Comparison of ENCODE assay signal across 11 cellular contexts in the genomic region with DNA sequence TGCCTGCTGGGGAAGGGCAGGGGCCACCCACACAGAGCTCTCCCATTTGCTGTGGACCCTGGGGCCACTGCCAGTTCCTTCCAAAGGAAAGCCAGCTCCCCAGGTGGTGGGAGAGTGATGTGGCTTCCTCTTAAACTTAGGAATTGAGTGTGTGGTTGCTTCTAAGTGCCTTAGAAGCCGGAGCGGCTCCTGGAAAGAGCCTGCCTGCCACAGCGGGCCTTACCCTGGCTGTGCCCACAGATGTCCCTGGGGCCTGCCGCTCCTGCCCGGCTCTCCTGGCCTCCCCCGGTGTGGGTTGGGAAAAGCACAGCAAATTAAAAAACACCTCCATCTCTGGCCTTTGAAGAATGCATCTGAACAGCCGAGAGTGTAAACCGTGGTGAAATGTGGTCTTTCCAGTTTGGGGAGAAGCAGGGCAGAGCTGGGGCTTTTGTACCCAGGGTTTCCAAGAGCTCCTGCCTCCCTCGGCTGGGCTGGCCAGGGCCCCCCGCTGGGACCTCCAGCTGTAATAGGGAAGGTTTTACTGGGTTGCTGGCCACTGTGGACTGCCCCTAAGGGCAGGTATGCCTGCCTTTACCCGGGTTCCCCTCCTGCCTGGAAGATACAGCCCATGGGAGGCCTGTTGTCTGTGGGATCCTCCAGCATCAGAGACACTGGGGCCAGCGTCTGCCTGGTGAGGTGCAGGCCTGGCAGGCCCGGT. TPM values are rescaled to one million over a fixed set of nuclear protein-coding genes. Genes with fewer than 3 reads are reported as not detected.
DNase-seq lines count a peak whose midpoint lies in the region; ATAC-seq and TF ChIP-seq lines count a peak whose summit lies in the region.
"Had no signal": no experiment of that assay in that cellular context is flagged by ENCODE, and none has a peak within 500 bp of the region (broad histone marks: within the 10 kb centered on the region; RNA-seq: fewer than 3 reads in every experiment).

No MANE protein-coding gene starts in this region.

- no peak overlapping the region for H2BK5ac ChIP-seq in mesenchymal stem cell (ENCODE audit: low read depth, low read length, poor library complexity, severe bottlenecking)

- H3K4me2 ChIP-seq in mesenchymal stem cell (ENCODE audit: low read length, poor library complexity, severe bottlenecking) = peak overlapping the region; percentile 36

- no peak overlapping the region for H3K4me3 Mint-ChIP-seq in naive thymus-derived CD4-positive, alpha-beta T cell
- H3K4me3 Mint-ChIP-seq: activated CD4-positive, alpha-beta memory T cell treated with anti-CD3 and anti-CD28 coated beads, Interleukin-2, amount 10 ng/mL, durations not matched to agents 7 days and 5 days had no signal

- peak overlapping the region; percentile 65 for H4K8ac ChIP-seq in mesenchymal stem cell (ENCODE audit: low read length)

- H3K4me3 ChIP-seq in mesenchymal stem cell (ENCODE audit: insufficient read depth in 1 of 2, low read depth in 1 of 2, low read length in 2 of 2) (peak overlapping the region in 1 of 2 experiments; percentile 14), upper lobe of right lung (no peak overlapping the region)
- H3K4me3 ChIP-seq in naive thymus-derived CD4-positive, alpha-beta T cell (ENCODE audit: low read length) = no peak overlapping the region
- H3K4me3 ChIP-seq: GM12878 had no signal

- no peak for TF ChIP-seq CTCF in upper lobe of right lung (IDR thresholded peaks at IDR 0.05)

- no peaks in the 10 kb centered on the region for H3K9me3 ChIP-seq in mesenchymal stem cell (ENCODE audit: control insufficient read depth, low read length)
- no peaks in the 10 kb centered on the region for H3K9me3 ChIP-seq in upper lobe of right lung
- no peaks in the 10 kb centered on the region for H3K9me3 ChIP-seq in naive thymus-derived CD4-positive, alpha-beta T cell (ENCODE audit: control insufficient read depth in 2 of 3, low read length in 3 of 3)

- H3K4ac ChIP-seq in mesenchymal stem cell (ENCODE audit: low read depth in 1 of 2, low read length in 2 of 2) = peak overlapping the region; percentile 55 to 68

- 73% methylated on average over 11 of the region's 13 CpGs for WGBS in mesenchymal stem cell

- no peaks in the 10 kb centered on the region for H3K27me3 Mint-ChIP-seq in naive thymus-derived CD4-positive, alpha-beta T cell
- H3K27me3 Mint-ChIP-seq: activated CD4-positive, alpha-beta memory T cell treated with anti-CD3 and anti-CD28 coated beads, Interleukin-2, amount 10 ng/mL, durations not matched to agents 7 days and 5 days had no signal

- H3K4me1 Mint-ChIP-seq in naive thymus-derived CD4-positive, alpha-beta T cell = peaks cover 15 to 51% (median 24%) of the 10 kb centered on the region in 7 donors

- peak overlapping the region; percentile 89 for H2AK5ac ChIP-seq in mesenchymal stem cell (ENCODE audit: low read length, severe bottlenecking)

- no peaks in the 10 kb centered on the region for H3K27me3 ChIP-seq in mesenchymal stem cell (ENCODE audit: control insufficient read depth in 1 of 2, insufficient read depth in 1 of 2, low read length in 2 of 2)
- no peaks in the 10 kb centered on the region for H3K27me3 ChIP-seq in upper lobe of right lung
- H3K27me3 ChIP-seq in naive thymus-derived CD4-positive, alpha-beta T cell (ENCODE audit: control insufficient read depth in 2 of 2, insufficient read depth in 2 of 2, low read length in 2 of 2) = no peaks in the 10 kb centered on the region

- DNase-seq in NCI-H2227 (lab: John Stamatoyannopoulos, UW; ENCODE audit: unreplicated experiment) = peak; percentile 12
- no peak for DNase-seq in NCI-H2227 treated with DMSO at 0.1 percent for 48 hours (lab: John Stamatoyannopoulos, UW)
- peak; percentile 82 for DNase-seq in astrocyte of the hippocampus (ENCODE audit: low read depth, low spot score)
- DNase-seq in mesenchymal stem cell = peak; percentile 19
- DNase-seq in upper lobe of right lung = peak; percentile 81
- DNase-seq in NCI-H2081 (lab: John Stamatoyannopoulos, UW) = no peak
- DNase-seq in naive thymus-derived CD4-positive, alpha-beta T cell = no peak
- DNase-seq: activated CD4-positive, alpha-beta memory T cell treated with anti-CD3 and anti-CD28 coated beads, Interleukin-2, amount 10 ng/mL, durations not matched to agents 7 days and 5 days; cerebellar nuclear complex had no signal

- H3K36me3 Mint-ChIP-seq in naive thymus-derived CD4-positive, alpha-beta T cell = peaks cover 0 to 16% (median 0%) of the 10 kb centered on the region in 5 donors

- no peak overlapping the region for H3K9ac ChIP-seq in mesenchymal stem cell (ENCODE audit: low read length)

- H2BK15ac ChIP-seq in mesenchymal stem cell (ENCODE audit: low read depth, poor library complexity, severe bottlenecking) = peak overlapping the region; percentile 62

- H3K27ac ChIP-seq in mesenchymal stem cell (ENCODE audit: low read length, poor library complexity, severe bottlenecking) (peak overlapping the region; percentile 89), upper lobe of right lung (peak overlapping the region; percentile 75)
- no peak overlapping the region for H3K27ac ChIP-seq in naive thymus-derived CD4-positive, alpha-beta T cell (ENCODE audit: low read depth, low read length)

- peaks cover 44% of the 10 kb centered on the region for H3K79me1 ChIP-seq in mesenchymal stem cell (replicated peaks; ENCODE audit: low read length, poor library complexity, severe bottlenecking)

- no peak overlapping the region for H2BK120ac ChIP-seq in mesenchymal stem cell (ENCODE audit: low read depth, low read length)

- no peak overlapping the region for H3K27ac Mint-ChIP-seq in naive thymus-derived CD4-positive, alpha-beta T cell
- H3K27ac Mint-ChIP-seq: activated CD4-positive, alpha-beta memory T cell treated with anti-CD3 and anti-CD28 coated beads, Interleukin-2, amount 10 ng/mL, durations not matched to agents 7 days and 5 days had no signal

- H3K18ac ChIP-seq in mesenchymal stem cell (ENCODE audit: low read depth in 1 of 2, low read length in 2 of 2) = peak overlapping the region; percentile 55 to 58

- peaks cover 0 to 4% (median 0%) of the 10 kb centered on the region in 11 donors for H3K9me3 Mint-ChIP-seq in naive thymus-derived CD4-positive, alpha-beta T cell

- CTCF ChIA-PET in naive thymus-derived CD4-positive, alpha-beta T cell (lab: Charles Lee) = no interaction called here

- peak overlapping the region in 1 of 2 experiments; percentile 61 for H3K23ac ChIP-seq in mesenchymal stem cell (ENCODE audit: low read length in 2 of 2)

- intact Hi-C loops in upper lobe of right lung (cut with DNase I) = no loop called here
- intact Hi-C loops in naive thymus-derived CD4-positive, alpha-beta T cell (cut with micrococcal nuclease) = no loop called here

- peaks cover 0 to 9% of the 10 kb centered on the region in 2 experiments for H3K36me3 ChIP-seq in mesenchymal stem cell (ENCODE audit: control insufficient read depth in 1 of 2, insufficient read depth in 2 of 2, low read depth in 1 of 2, low read length in 2 of 2)
- no peaks in the 10 kb centered on the region for H3K36me3 ChIP-seq in upper lobe of right lung
- no peaks in the 10 kb centered on the region for H3K36me3 ChIP-seq in naive thymus-derived CD4-positive, alpha-beta T cell (ENCODE audit: control insufficient read depth in 2 of 3, insufficient read depth in 3 of 3, low read length in 3 of 3)

- H2AFZ ChIP-seq in mesenchymal stem cell (ENCODE audit: low read depth, low read length) = no peak overlapping the region

- peak overlapping the region in 1 of 2 experiments; percentile 55 for H2BK12ac ChIP-seq in mesenchymal stem cell (ENCODE audit: low read length in 2 of 2)

- peaks cover 42% of the 10 kb centered on the region for H3K4me1 ChIP-seq in mesenchymal stem cell (ENCODE audit: control insufficient read depth, insufficient read depth, low read depth, low read length)
- H3K4me1 ChIP-seq in upper lobe of right lung = peaks cover 67% of the 10 kb centered on the region
- peaks cover 5 to 26% of the 10 kb centered on the region in 2 donors for H3K4me1 ChIP-seq in naive thymus-derived CD4-positive, alpha-beta T cell (ENCODE audit: control insufficient read depth in 2 of 2, insufficient read depth in 2 of 2, low read length in 2 of 2)

- H3K14ac ChIP-seq in mesenchymal stem cell (ENCODE audit: low read length in 2 of 2) = peak overlapping the region in 1 of 2 experiments; percentile 42

- POLR2A ChIA-PET in naive thymus-derived CD4-positive, alpha-beta T cell (lab: Charles Lee) = no interaction called here

- H4K91ac ChIP-seq in mesenchymal stem cell (ENCODE audit: low read length) = peak overlapping the region; percentile 34

- ATAC-seq in upper lobe of right lung (peak; percentile 76), HG03460 (IDR thresholded peaks at IDR 0.05; ENCODE audit: unreplicated experiment) (no peak)
- no peak for ATAC-seq in naive thymus-derived CD4-positive, alpha-beta T cell
- ATAC-seq: GM12878 had no signal

RNA-seq across cellular contexts. Expression of a gene that starts 30.2 kb away (rescaled TPM):
- polyA plus RNA-seq in mesenchymal stem cell (2013, experiment 1 of 2) = 46.4 TPM
- polyA plus RNA-seq in mesenchymal stem cell (2013, experiment 2 of 2) = 41.4 TPM
- total RNA-seq in upper lobe of right lung = 101 TPM
- total RNA-seq in naive thymus-derived CD4-positive, alpha-beta T cell = 10 to 100 TPM in 1 of 5 experiments, 1 to 10 TPM in 4; 1.4 to 29.9 (median 2.3) TPM
- polyA plus RNA-seq in naive thymus-derived CD4-positive, alpha-beta T cell = under 1 TPM; 0.35 to 0.99 TPM

Comparison
In these comparisons a context has a peak if more than half of its experiments do, and no peak if none do; other contexts are left out.
1. DNase-seq: peak in NCI-H2227 (single experiment), astrocyte of the hippocampus (single experiment), mesenchymal stem cell (single experiment) and upper lobe of right lung (single experiment); none in NCI-H2227 treated with DMSO at 0.1 percent for 48 hours (single experiment), NCI-H2081 (0 of 2) and naive thymus-derived CD4-positive, alpha-beta T cell (0 of 9).